Comparison of ENCODE assay signal across 1 cellular context in the genomic region with DNA sequence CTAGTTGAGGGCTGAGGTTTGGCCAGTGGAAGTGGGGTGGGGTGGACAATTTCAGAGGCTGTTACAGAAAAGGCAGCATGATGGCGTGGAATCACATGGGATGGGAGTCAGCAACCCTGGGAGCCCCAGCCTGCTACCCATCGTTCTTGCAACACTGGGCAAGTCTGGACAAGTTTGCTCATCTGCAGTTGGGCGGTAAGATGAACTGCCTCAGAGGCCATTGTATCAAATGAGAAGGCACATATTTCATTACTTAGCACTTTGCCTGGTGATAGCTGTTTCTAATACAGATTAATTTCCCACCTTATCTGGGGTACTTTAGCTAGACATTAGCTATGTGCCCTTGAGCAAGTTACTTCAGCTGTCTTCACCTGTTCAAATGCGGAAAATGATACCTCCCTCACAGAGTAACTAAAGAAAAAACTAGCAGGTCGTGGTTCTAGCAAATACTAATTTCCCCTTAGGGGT.
TF ChIP-seq lines count a peak whose summit lies in the region.

No MANE protein-coding gene starts in this region.

TF ChIP-seq in HEK293, 187 proteins besides CTCF, POLR2A, EP300 and RAD21 (continued from another document and continues in another):
- TF ChIP-seq, protein P1, sequence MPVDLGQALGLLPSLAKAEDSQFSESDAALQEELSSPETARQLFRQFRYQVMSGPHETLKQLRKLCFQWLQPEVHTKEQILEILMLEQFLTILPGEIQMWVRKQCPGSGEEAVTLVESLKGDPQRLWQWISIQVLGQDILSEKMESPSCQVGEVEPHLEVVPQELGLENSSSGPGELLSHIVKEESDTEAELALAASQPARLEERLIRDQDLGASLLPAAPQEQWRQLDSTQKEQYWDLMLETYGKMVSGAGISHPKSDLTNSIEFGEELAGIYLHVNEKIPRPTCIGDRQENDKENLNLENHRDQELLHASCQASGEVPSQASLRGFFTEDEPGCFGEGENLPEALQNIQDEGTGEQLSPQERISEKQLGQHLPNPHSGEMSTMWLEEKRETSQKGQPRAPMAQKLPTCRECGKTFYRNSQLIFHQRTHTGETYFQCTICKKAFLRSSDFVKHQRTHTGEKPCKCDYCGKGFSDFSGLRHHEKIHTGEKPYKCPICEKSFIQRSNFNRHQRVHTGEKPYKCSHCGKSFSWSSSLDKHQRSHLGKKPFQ (tag by site-specific recombination; IDR thresholded peaks at IDR 0.05), result no peak
- TF ChIP-seq, protein P2, sequence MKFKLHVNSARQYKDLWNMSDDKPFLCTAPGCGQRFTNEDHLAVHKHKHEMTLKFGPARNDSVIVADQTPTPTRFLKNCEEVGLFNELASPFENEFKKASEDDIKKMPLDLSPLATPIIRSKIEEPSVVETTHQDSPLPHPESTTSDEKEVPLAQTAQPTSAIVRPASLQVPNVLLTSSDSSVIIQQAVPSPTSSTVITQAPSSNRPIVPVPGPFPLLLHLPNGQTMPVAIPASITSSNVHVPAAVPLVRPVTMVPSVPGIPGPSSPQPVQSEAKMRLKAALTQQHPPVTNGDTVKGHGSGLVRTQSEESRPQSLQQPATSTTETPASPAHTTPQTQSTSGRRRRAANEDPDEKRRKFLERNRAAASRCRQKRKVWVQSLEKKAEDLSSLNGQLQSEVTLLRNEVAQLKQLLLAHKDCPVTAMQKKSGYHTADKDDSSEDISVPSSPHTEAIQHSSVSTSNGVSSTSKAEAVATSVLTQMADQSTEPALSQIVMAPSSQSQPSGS (tag by site-specific recombination; IDR thresholded peaks at IDR 0.05; ENCODE audit: low read depth), result no peak
- TF ChIP-seq ZNF777 (tag by site-specific recombination; IDR thresholded peaks at IDR 0.05; ENCODE audit: borderline replicate concordance) (no peak), ZBTB48 (tag by site-specific recombination; IDR thresholded peaks at IDR 0.05) (peak; percentile 48; the same call in 1 of the 2 replicates), ZFP3 (tag by site-specific recombination; IDR thresholded peaks at IDR 0.05; ENCODE audit: low read depth) (no peak), ZNF404 (tag by site-specific recombination; IDR thresholded peaks at IDR 0.05) (no peak), ZEB2 (tag by site-specific recombination; IDR thresholded peaks at IDR 0.05) (peak; percentile 78; the same call in 1 of the 2 replicates), EGR2 (tag by site-specific recombination; IDR thresholded peaks at IDR 0.05; ENCODE audit: low read depth) (no peak), ZNF621 (tag by site-specific recombination; IDR thresholded peaks at IDR 0.05) (no peak), ZNF140 (tag by site-specific recombination; IDR thresholded peaks at IDR 0.05) (no peak), ZNF549 (tag by site-specific recombination; IDR thresholded peaks at IDR 0.05) (no peak; the same call in 1 of the 2 replicates), ZNF174 (tag by site-specific recombination; IDR thresholded peaks at IDR 0.05) (no peak), KLF10 (tag by site-specific recombination; IDR thresholded peaks at IDR 0.05) (no peak), SP7 (tag by site-specific recombination; IDR thresholded peaks at IDR 0.05) (peak; percentile 74), ZNF24 (tag by site-specific recombination; IDR thresholded peaks at IDR 0.05) (peak; percentile 94), TCF7L2 (IDR thresholded peaks at IDR 0.05; ENCODE audit: borderline replicate concordance, low read depth, low read length) (peak; percentile 62; the same call in 1 of the 2 replicates), ZNF37A (tag by site-specific recombination; IDR thresholded peaks at IDR 0.05) (no peak), ZNF335 (tag by site-specific recombination; conservative IDR thresholded peaks at IDR 0.05) (peak; percentile 81), ZXDB (tag by site-specific recombination; IDR thresholded peaks at IDR 0.05) (peak; percentile 83), ZNF248 (tag by site-specific recombination; IDR thresholded peaks at IDR 0.05) (no peak), ZNF354C (tag by site-specific recombination; IDR thresholded peaks at IDR 0.05; ENCODE audit: borderline replicate concordance, low read depth) (no peak), SCRT1 (tag by site-specific recombination; IDR thresholded peaks at IDR 0.05; ENCODE audit: borderline replicate concordance) (peak; percentile 81)
- TF ChIP-seq, protein P3, sequence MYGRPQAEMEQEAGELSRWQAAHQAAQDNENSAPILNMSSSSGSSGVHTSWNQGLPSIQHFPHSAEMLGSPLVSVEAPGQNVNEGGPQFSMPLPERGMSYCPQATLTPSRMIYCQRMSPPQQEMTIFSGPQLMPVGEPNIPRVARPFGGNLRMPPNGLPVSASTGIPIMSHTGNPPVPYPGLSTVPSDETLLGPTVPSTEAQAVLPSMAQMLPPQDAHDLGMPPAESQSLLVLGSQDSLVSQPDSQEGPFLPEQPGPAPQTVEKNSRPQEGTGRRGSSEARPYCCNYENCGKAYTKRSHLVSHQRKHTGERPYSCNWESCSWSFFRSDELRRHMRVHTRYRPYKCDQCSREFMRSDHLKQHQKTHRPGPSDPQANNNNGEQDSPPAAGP (tag by site-specific recombination; IDR thresholded peaks at IDR 0.05), result no peak; the same call in 1 of the 2 replicates
- TF ChIP-seq, protein P4, sequence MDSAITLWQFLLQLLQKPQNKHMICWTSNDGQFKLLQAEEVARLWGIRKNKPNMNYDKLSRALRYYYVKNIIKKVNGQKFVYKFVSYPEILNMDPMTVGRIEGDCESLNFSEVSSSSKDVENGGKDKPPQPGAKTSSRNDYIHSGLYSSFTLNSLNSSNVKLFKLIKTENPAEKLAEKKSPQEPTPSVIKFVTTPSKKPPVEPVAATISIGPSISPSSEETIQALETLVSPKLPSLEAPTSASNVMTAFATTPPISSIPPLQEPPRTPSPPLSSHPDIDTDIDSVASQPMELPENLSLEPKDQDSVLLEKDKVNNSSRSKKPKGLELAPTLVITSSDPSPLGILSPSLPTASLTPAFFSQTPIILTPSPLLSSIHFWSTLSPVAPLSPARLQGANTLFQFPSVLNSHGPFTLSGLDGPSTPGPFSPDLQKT (IDR thresholded peaks at IDR 0.05; ENCODE audit: borderline replicate concordance, low read depth, low read length), result no peak
- TF ChIP-seq, protein P5, sequence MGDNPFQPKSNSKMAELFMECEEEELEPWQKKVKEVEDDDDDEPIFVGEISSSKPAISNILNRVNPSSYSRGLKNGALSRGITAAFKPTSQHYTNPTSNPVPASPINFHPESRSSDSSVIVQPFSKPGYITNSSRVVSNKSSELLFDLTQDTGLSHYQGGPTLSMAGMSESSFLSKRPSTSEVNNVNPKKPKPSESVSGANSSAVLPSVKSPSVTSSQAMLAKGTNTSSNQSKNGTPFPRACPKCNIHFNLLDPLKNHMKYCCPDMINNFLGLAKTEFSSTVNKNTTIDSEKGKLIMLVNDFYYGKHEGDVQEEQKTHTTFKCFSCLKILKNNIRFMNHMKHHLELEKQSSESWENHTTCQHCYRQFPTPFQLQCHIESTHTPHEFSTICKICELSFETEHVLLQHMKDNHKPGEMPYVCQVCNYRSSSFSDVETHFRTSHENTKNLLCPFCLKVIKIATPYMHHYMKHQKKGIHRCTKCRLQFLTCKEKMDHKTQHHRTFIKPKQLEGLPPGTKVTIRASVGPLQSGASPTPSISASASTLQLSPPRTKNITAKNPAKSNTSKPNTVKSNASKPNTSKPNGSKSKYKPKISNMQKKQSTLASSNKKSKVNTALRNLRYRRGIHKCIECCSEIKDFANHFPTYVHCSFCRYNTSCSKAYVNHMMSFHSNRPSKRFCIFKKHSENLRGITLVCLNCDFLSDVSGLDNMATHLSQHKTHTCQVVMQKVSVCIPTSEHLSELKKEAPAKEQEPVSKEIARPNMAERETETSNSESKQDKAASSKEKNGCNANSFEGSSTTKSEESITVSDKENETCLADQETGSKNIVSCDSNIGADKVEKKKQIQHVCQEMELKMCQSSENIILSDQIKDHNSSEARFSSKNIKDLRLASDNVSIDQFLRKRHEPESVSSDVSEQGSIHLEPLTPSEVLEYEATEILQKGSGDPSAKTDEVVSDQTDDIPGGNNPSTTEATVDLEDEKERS (tag by site-specific recombination; IDR thresholded peaks at IDR 0.05), result no peak
- TF ChIP-seq, protein P6, sequence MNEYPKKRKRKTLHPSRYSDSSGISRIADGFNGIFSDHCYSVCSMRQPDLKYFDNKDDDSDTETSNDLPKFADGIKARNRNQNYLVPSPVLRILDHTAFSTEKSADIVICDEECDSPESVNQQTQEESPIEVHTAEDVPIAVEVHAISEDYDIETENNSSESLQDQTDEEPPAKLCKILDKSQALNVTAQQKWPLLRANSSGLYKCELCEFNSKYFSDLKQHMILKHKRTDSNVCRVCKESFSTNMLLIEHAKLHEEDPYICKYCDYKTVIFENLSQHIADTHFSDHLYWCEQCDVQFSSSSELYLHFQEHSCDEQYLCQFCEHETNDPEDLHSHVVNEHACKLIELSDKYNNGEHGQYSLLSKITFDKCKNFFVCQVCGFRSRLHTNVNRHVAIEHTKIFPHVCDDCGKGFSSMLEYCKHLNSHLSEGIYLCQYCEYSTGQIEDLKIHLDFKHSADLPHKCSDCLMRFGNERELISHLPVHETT (tag by site-specific recombination; IDR thresholded peaks at IDR 0.05), result no peak; the same call in 1 of the 2 replicates
- TF ChIP-seq, protein P7, sequence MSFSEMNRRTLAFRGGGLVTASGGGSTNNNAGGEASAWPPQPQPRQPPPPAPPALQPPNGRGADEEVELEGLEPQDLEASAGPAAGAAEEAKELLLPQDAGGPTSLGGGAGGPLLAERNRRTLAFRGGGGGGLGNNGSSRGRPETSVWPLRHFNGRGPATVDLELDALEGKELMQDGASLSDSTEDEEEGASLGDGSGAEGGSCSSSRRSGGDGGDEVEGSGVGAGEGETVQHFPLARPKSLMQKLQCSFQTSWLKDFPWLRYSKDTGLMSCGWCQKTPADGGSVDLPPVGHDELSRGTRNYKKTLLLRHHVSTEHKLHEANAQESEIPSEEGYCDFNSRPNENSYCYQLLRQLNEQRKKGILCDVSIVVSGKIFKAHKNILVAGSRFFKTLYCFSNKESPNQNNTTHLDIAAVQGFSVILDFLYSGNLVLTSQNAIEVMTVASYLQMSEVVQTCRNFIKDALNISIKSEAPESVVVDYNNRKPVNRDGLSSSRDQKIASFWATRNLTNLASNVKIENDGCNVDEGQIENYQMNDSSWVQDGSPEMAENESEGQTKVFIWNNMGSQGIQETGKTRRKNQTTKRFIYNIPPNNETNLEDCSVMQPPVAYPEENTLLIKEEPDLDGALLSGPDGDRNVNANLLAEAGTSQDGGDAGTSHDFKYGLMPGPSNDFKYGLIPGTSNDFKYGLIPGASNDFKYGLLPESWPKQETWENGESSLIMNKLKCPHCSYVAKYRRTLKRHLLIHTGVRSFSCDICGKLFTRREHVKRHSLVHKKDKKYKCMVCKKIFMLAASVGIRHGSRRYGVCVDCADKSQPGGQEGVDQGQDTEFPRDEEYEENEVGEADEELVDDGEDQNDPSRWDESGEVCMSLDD (tag by site-specific recombination; IDR thresholded peaks at IDR 0.05), result no peak
- TF ChIP-seq, protein P8, sequence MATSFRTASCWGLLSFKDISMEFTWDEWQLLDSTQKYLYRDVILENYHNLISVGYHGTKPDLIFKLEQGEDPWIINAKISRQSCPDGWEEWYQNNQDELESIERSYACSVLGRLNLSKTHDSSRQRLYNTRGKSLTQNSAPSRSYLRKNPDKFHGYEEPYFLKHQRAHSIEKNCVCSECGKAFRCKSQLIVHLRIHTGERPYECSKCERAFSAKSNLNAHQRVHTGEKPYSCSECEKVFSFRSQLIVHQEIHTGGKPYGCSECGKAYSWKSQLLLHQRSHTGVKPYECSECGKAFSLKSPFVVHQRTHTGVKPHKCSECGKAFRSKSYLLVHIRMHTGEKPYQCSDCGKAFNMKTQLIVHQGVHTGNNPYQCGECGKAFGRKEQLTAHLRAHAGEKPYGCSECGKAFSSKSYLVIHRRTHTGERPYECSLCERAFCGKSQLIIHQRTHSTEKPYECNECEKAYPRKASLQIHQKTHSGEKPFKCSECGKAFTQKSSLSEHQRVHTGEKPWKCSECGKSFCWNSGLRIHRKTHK (tag by site-specific recombination; IDR thresholded peaks at IDR 0.05), result no peak
- TF ChIP-seq, protein P9, sequence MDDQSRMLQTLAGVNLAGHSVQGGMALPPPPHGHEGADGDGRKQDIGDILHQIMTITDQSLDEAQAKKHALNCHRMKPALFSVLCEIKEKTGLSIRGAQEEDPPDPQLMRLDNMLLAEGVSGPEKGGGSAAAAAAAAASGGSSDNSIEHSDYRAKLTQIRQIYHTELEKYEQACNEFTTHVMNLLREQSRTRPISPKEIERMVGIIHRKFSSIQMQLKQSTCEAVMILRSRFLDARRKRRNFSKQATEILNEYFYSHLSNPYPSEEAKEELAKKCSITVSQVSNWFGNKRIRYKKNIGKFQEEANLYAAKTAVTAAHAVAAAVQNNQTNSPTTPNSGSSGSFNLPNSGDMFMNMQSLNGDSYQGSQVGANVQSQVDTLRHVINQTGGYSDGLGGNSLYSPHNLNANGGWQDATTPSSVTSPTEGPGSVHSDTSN (CRISPR knock-in tag; IDR thresholded peaks at IDR 0.05), result no peak
- TF ChIP-seq, protein P10, sequence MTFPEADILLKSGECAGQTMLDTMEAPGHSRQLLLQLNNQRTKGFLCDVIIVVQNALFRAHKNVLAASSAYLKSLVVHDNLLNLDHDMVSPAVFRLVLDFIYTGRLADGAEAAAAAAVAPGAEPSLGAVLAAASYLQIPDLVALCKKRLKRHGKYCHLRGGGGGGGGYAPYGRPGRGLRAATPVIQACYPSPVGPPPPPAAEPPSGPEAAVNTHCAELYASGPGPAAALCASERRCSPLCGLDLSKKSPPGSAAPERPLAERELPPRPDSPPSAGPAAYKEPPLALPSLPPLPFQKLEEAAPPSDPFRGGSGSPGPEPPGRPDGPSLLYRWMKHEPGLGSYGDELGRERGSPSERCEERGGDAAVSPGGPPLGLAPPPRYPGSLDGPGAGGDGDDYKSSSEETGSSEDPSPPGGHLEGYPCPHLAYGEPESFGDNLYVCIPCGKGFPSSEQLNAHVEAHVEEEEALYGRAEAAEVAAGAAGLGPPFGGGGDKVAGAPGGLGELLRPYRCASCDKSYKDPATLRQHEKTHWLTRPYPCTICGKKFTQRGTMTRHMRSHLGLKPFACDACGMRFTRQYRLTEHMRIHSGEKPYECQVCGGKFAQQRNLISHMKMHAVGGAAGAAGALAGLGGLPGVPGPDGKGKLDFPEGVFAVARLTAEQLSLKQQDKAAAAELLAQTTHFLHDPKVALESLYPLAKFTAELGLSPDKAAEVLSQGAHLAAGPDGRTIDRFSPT (tag by site-specific recombination; IDR thresholded peaks at IDR 0.05), result no peak
- TF ChIP-seq, protein P11, sequence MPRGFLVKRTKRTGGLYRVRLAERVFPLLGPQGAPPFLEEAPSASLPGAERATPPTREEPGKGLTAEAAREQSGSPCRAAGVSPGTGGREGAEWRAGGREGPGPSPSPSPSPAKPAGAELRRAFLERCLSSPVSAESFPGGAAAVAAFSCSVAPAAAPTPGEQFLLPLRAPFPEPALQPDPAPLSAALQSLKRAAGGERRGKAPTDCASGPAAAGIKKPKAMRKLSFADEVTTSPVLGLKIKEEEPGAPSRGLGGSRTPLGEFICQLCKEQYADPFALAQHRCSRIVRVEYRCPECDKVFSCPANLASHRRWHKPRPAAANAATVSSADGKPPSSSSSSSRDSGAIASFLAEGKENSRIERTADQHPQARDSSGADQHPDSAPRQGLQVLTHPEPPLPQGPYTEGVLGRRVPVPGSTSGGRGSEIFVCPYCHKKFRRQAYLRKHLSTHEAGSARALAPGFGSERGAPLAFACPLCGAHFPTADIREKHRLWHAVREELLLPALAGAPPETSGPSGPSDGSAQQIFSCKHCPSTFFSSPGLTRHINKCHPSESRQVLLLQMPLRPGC (tag by site-specific recombination; IDR thresholded peaks at IDR 0.05), result peak; percentile 71
- TF ChIP-seq, protein P12, sequence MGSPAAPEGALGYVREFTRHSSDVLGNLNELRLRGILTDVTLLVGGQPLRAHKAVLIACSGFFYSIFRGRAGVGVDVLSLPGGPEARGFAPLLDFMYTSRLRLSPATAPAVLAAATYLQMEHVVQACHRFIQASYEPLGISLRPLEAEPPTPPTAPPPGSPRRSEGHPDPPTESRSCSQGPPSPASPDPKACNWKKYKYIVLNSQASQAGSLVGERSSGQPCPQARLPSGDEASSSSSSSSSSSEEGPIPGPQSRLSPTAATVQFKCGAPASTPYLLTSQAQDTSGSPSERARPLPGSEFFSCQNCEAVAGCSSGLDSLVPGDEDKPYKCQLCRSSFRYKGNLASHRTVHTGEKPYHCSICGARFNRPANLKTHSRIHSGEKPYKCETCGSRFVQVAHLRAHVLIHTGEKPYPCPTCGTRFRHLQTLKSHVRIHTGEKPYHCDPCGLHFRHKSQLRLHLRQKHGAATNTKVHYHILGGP (tag by site-specific recombination; IDR thresholded peaks at IDR 0.05), result no peak
